In genomic region chr9:14343948-14344547, GRCh38 we compare ENCODE assay signal across 1 cellular context.
TF ChIP-seq lines count a peak whose summit lies in the region.

No MANE protein-coding gene starts in this region.

TF ChIP-seq in HepG2, 621 proteins besides CTCF, POLR2A, EP300 and RAD21 (continued from another document):
- no peak for TF ChIP-seq TERF1 (CRISPR knock-in tag; IDR thresholded peaks at IDR 0.05)
- no peak for TF ChIP-seq ELF1 (CRISPR knock-in tag; IDR thresholded peaks at IDR 0.05)
- no peak for TF ChIP-seq ZNF350 (CRISPR knock-in tag; IDR thresholded peaks at IDR 0.05; ENCODE audit: borderline replicate concordance, low read depth)
